ENCODE assay signal across 8 cellular contexts in genomic region chr7:116316838-116317612, GRCh38.
A peak's percentile ranks its signal among the peaks of the same experiment; 100 is the strongest.
DNase-seq lines count a peak whose midpoint lies in the region; ATAC-seq and TF ChIP-seq lines count a peak whose summit lies in the region.

No MANE protein-coding gene starts in this region.

- no peak for TF ChIP-seq POLR2A in thyroid gland (IDR thresholded peaks at IDR 0.05)

- H3K36me3 ChIP-seq in GM23338 (ENCODE audit: insufficient read depth) (no peaks in the 10 kb centered on the region), thyroid gland (no peaks in the 10 kb centered on the region)

- TF ChIP-seq CTCF in GM23338 (conservative IDR thresholded peaks at IDR 0.05; ENCODE audit: low read depth in 2 of 2) (no peak), coronary artery (IDR thresholded peaks at IDR 0.05) (no peak), thyroid gland (IDR thresholded peaks at IDR 0.05) (no peak)

- no peak overlapping the region for H3K4me2 ChIP-seq in GM23338

- H3K27ac Mint-ChIP-seq in GM23338: no peak overlapping the region; the same call in 1 of the 2 replicates

- H3K4me3 Mint-ChIP-seq in GM23338: no peak overlapping the region

- H3K9me3 ChIP-seq in thyroid gland: no peaks in the 10 kb centered on the region

- ATAC-seq in GM18502 (IDR thresholded peaks at IDR 0.05; ENCODE audit: poor library complexity, unreplicated experiment) (peak; percentile 93), GM23338 (no peak)

- H3K27ac ChIP-seq in GM23338 (ENCODE audit: low read depth) (no peak overlapping the region), coronary artery (peak overlapping the region; percentile 70 to 79), thyroid gland (peak overlapping the region; percentile 9 to 68 (median 59))

- 37 to 45% methylated on average over 7 of the region's 7 CpGs for WGBS in thyroid gland, 2 donors

- H3K9me2 ChIP-seq in GM23338 (ENCODE audit: insufficient read depth): 0 out of 2 replicates have a peak, but pooled peaks cover 4% of the 10 kb centered on the region

- no peaks in the 10 kb centered on the region for H3K79me2 ChIP-seq in GM23338 (replicated peaks; ENCODE audit: insufficient read depth)

- DNase-seq in GM23338 (ENCODE audit: low spot score) (no peak), LoVo (ENCODE audit: low spot score) (peak; percentile 73), coronary artery (ENCODE audit: low spot score) (peak; percentile 78), mucosa of gallbladder (ENCODE audit: low spot score) (peak; percentile 57), thyroid gland (peak; percentile 50 to 51), OCI-M1 (lab: John Stamatoyannopoulos, UW) (no peak), NCI-H187 treated with DMSO at 0.1 percent for 48 hours (lab: John Stamatoyannopoulos, UW) (no peak)

- H3K36me3 Mint-ChIP-seq in GM23338 (ENCODE audit: low read depth): no peaks in the 10 kb centered on the region

- H3K27me3 ChIP-seq in GM23338 (ENCODE audit: insufficient read depth): no peaks in the 10 kb centered on the region
- no peaks in the 10 kb centered on the region for H3K27me3 ChIP-seq in thyroid gland

- intact Hi-C loops in thyroid gland (cut with DNase I): no loop called here

- H4K20me1 ChIP-seq in GM23338 (replicated peaks; ENCODE audit: insufficient read depth): no peaks in the 10 kb centered on the region

- H3K4me1 ChIP-seq in GM23338 (ENCODE audit: insufficient read depth) (peaks cover 4% of the 10 kb centered on the region; the same call in 1 of the 2 replicates), thyroid gland (peaks cover 26 to 28% of the 10 kb centered on the region in 2 donors)

- peaks cover 2% of the 10 kb centered on the region for H3K27me3 Mint-ChIP-seq in GM23338 (ENCODE audit: insufficient read depth, low read depth, poor library complexity)

- peak overlapping the region; percentile 88; the same call in 1 of the 2 replicates for H2AFZ ChIP-seq in GM23338

- H3K9me3 Mint-ChIP-seq in GM23338: peaks cover 3% of the 10 kb centered on the region; the same call in 1 of the 3 replicates

- H3K4me3 ChIP-seq in GM23338 (no peak overlapping the region), coronary artery (peak overlapping the region; percentile 44), thyroid gland (replicated peaks in 1 of 3) (no peak overlapping the region)

- peaks cover 15% of the 10 kb centered on the region for H3K4me1 Mint-ChIP-seq in GM23338

- H3F3A ChIP-seq in GM23338 (replicated peaks; ENCODE audit: low read depth): no peaks in the 10 kb centered on the region

TF ChIP-seq in GM23338, 12 proteins besides CTCF, POLR2A, EP300 and RAD21:
- TF ChIP-seq POLR2AphosphoS5 (IDR thresholded peaks at IDR 0.05; ENCODE audit: low read depth) (no peak), CREB1 (CRISPR knock-in tag; IDR thresholded peaks at IDR 0.05; ENCODE audit: low read depth) (no peak), ZNF462 (CRISPR knock-in tag; IDR thresholded peaks at IDR 0.05) (no peak), NANOG (IDR thresholded peaks at IDR 0.05; ENCODE audit: borderline replicate concordance) (no peak), ZNF114 (CRISPR knock-in tag; IDR thresholded peaks at IDR 0.05) (no peak), REST (IDR thresholded peaks at IDR 0.05; ENCODE audit: unreplicated experiment) (no peak), EZH2phosphoT487 (IDR thresholded peaks at IDR 0.05; ENCODE audit: unreplicated experiment) (no peak), ETS1 (IDR thresholded peaks at IDR 0.05) (no peak), EZH2 (IDR thresholded peaks at IDR 0.05; ENCODE audit: low read depth, unreplicated experiment) (no peak), JUNB (IDR thresholded peaks at IDR 0.05; ENCODE audit: unreplicated experiment) (no peak), ZNF331 (CRISPR knock-in tag; IDR thresholded peaks at IDR 0.05; ENCODE audit: low read depth) (no peak)

Comparison
In these comparisons a context has a peak if more than half of its experiments do, and no peak if none do; other contexts are left out.
1. DNase-seq: peak in LoVo (single experiment), coronary artery (single experiment), mucosa of gallbladder (single experiment) and thyroid gland (2 of 2); none in GM23338 (single experiment), OCI-M1 (single experiment) and NCI-H187 treated with DMSO at 0.1 percent for 48 hours (single experiment).